In genomic region chr3:172120912-172121311, GRCh38 we compare ENCODE assay signal across 32 cellular contexts.
"Had no signal": no experiment of that assay in that cellular context is flagged by ENCODE, and none has a peak within 500 bp of the region (broad histone marks: within the 10 kb centered on the region; RNA-seq: fewer than 3 reads in every experiment).

No MANE protein-coding gene starts in this region.

- H3K27me3 Mint-ChIP-seq: activated CD8-positive, alpha-beta T cell treated with anti-CD3 and anti-CD28 coated beads for 36 hours; activated naive CD4-positive, alpha-beta T cell treated with anti-CD3 and anti-CD28 coated beads, Interleukin-2, amount 50 U/mL, for 24 hours; activated naive CD8-positive, alpha-beta T cell treated with anti-CD3 and anti-CD28 coated beads for 36 hours; activated naive CD8-positive, alpha-beta T cell treated with anti-CD3 and anti-CD28 coated beads, Interleukin-2, amount 50 U/mL, for 24 hours; activated T-helper 17 cell treated with anti-CD3 and anti-CD28 coated beads, Interleukin-2, amount 50 U/mL, for 72 hours; T-helper 17 cell had no signal

- H3K4me1 ChIP-seq: colonic mucosa had no signal

- H3K36me3 ChIP-seq: colonic mucosa, WERI-Rb-1 had no signal

- DNase-seq: activated CD4-positive, alpha-beta T cell treated with anti-CD3 and anti-CD28 coated beads for 4 hours; activated CD4-positive, alpha-beta T cell treated with anti-CD3 and anti-CD28 coated beads, Interleukin-2, amount 50 U/mL, for 1 hour; activated CD4-positive, alpha-beta T cell treated with anti-CD3 and anti-CD28 coated beads, Interleukin-2, amount 50 U/mL, for 48 hours; activated CD4-positive, CD25-positive, alpha-beta regulatory T cell; activated CD4-positive, CD25-positive, alpha-beta regulatory T cell treated with anti-CD3 and anti-CD28 coated beads, Interleukin-2, amount 50 U/mL, for 72 hours; activated CD8-positive, alpha-beta memory T cell treated with anti-CD3 and anti-CD28 coated beads for 24 hours; activated CD8-positive, alpha-beta T cell treated with anti-CD3 and anti-CD28 coated beads for 36 hours; activated effector memory CD4-positive, alpha-beta T cell treated with anti-CD3 and anti-CD28 coated beads, Interleukin-2, amount 50 U/mL, for 16 hours; activated naive CD4-positive, alpha-beta T cell treated with anti-CD3 and anti-CD28 coated beads for 36 hours; activated naive CD8-positive, alpha-beta T cell treated with anti-CD3 and anti-CD28 coated beads for 36 hours; activated naive CD8-positive, alpha-beta T cell treated with anti-CD3 and anti-CD28 coated beads, Interleukin-2, amount 50 U/mL, for 24 hours; activated T-cell treated with anti-CD3 and anti-CD28 coated beads, Interleukin-2, amount 50 U/mL, for 4 hours; adrenal gland; amygdala; aorta; body of pancreas; central memory CD4-positive, alpha-beta T cell; cerebellar nuclear complex; colonic mucosa; effector memory CD4-positive, alpha-beta T cell; endodermal cell; foreskin keratinocyte; gastrocnemius medialis; glutamatergic neuron; T-helper 1 cell; T-helper 17 cell; T1000; WERI-Rb-1 had no signal

- H3K4me3 Mint-ChIP-seq: activated CD8-positive, alpha-beta T cell treated with anti-CD3 and anti-CD28 coated beads for 36 hours; activated naive CD4-positive, alpha-beta T cell treated with anti-CD3 and anti-CD28 coated beads for 36 hours; activated naive CD4-positive, alpha-beta T cell treated with anti-CD3 and anti-CD28 coated beads, Interleukin-2, amount 50 U/mL, for 24 hours; activated naive CD8-positive, alpha-beta T cell treated with anti-CD3 and anti-CD28 coated beads for 36 hours; activated naive CD8-positive, alpha-beta T cell treated with anti-CD3 and anti-CD28 coated beads, Interleukin-2, amount 50 U/mL, for 24 hours; activated T-cell treated with anti-CD3 and anti-CD28 coated beads, Interleukin-2, amount 50 U/mL, for 4 hours; activated T-helper 17 cell treated with anti-CD3 and anti-CD28 coated beads, Interleukin-2, amount 50 U/mL, for 72 hours; endodermal cell; T-helper 17 cell; T-helper 2 cell treated with Interferon-gamma antibody and Interleukin-4, amounts not matched to agents 5 μg/mL and 100 μg/mL, for 36 hours had no signal

- H3K9me3 ChIP-seq: adrenal gland, body of pancreas, colonic mucosa, gastrocnemius medialis had no signal

- H3K4me3 ChIP-seq: adrenal gland, body of pancreas, colonic mucosa, gastrocnemius medialis had no signal

- H3K27me3 ChIP-seq: adrenal gland, body of pancreas, colonic mucosa, foreskin keratinocyte, gastrocnemius medialis had no signal

- H3K27ac ChIP-seq: adrenal gland, colonic mucosa, foreskin keratinocyte, WERI-Rb-1 had no signal

- H3K27ac Mint-ChIP-seq: activated CD8-positive, alpha-beta T cell treated with anti-CD3 and anti-CD28 coated beads for 36 hours; activated naive CD4-positive, alpha-beta T cell treated with anti-CD3 and anti-CD28 coated beads for 36 hours; activated naive CD4-positive, alpha-beta T cell treated with anti-CD3 and anti-CD28 coated beads, Interleukin-2, amount 50 U/mL, for 24 hours; activated naive CD8-positive, alpha-beta T cell treated with anti-CD3 and anti-CD28 coated beads for 36 hours; activated naive CD8-positive, alpha-beta T cell treated with anti-CD3 and anti-CD28 coated beads, Interleukin-2, amount 50 U/mL, for 24 hours; activated T-helper 17 cell treated with anti-CD3 and anti-CD28 coated beads, Interleukin-2, amount 50 U/mL, for 72 hours; endodermal cell; T-helper 17 cell; T-helper 2 cell treated with Interferon-gamma antibody and Interleukin-4, amounts not matched to agents 5 μg/mL and 100 μg/mL, for 36 hours had no signal

- ATAC-seq: activated CD8-positive, alpha-beta T cell treated with anti-CD3 and anti-CD28 coated beads for 36 hours; activated naive CD8-positive, alpha-beta T cell treated with anti-CD3 and anti-CD28 coated beads, Interleukin-2, amount 50 U/mL, for 24 hours; activated T-cell treated with anti-CD3 and anti-CD28 coated beads, Interleukin-2, amount 50 U/mL, for 4 hours; activated T-helper 17 cell treated with anti-CD3 and anti-CD28 coated beads, Interleukin-2, amount 50 U/mL, for 72 hours; body of pancreas; esophagus mucosa; foreskin keratinocyte; gastrocnemius medialis; T-helper 17 cell had no signal

- H3K9me3 Mint-ChIP-seq: activated CD8-positive, alpha-beta T cell treated with anti-CD3 and anti-CD28 coated beads for 36 hours; activated naive CD4-positive, alpha-beta T cell treated with anti-CD3 and anti-CD28 coated beads for 36 hours; activated naive CD4-positive, alpha-beta T cell treated with anti-CD3 and anti-CD28 coated beads, Interleukin-2, amount 50 U/mL, for 24 hours; activated naive CD8-positive, alpha-beta T cell treated with anti-CD3 and anti-CD28 coated beads for 36 hours; activated naive CD8-positive, alpha-beta T cell treated with anti-CD3 and anti-CD28 coated beads, Interleukin-2, amount 50 U/mL, for 24 hours; activated T-cell treated with anti-CD3 and anti-CD28 coated beads, Interleukin-2, amount 50 U/mL, for 4 hours; activated T-helper 17 cell treated with anti-CD3 and anti-CD28 coated beads, Interleukin-2, amount 50 U/mL, for 72 hours; endodermal cell; T-helper 2 cell treated with Interferon-gamma antibody and Interleukin-4, amounts not matched to agents 5 μg/mL and 100 μg/mL, for 36 hours had no signal
